9 cellular contexts compared by ENCODE assay signal in the genomic region with DNA sequence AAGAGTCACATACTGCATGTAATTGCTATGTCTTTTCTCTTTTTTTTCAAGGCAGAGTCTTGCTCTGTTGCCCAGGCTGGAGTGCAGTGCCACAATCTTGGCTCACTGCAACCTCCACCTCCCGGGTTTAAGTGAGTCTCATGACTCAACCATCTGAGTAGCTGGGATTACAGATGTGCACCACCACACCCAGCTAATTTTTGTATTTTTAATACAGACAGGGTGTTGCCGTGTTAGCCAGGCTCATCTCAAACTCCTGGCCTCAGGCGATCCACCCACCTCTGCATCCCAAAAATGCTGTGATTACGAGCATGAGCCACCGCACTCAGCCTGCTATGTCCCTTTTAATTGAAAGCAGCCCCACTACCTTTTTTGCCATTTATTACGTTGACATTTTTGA. TPM values are rescaled to one million over a fixed set of nuclear protein-coding genes. Genes with fewer than 3 reads are reported as not detected.
DNase-seq lines count a peak whose midpoint lies in the region; ATAC-seq, FAIRE-seq and TF ChIP-seq lines count a peak whose summit lies in the region.
"Not testable (repeated sequence)": the region's sequence is repeated elsewhere in the genome, so short reads cannot be mapped to it uniquely, and the experiment has no call there.
"Had no signal": no experiment of that assay in that cellular context is flagged by ENCODE, and none has a peak within 500 bp of the region (broad histone marks: within the 10 kb centered on the region; RNA-seq: fewer than 3 reads in every experiment).

No MANE protein-coding gene starts in this region.

- not testable (repeated sequence) for H3K27me3 Mint-ChIP-seq in astrocyte (ENCODE audit: low read depth, unreplicated experiment)

- intact Hi-C loops in right lobe of liver (cut with DNase I); uterus (cut with DNase I; ENCODE audit: low total_unique reads): not testable (repeated sequence)

- WGBS in gastroesophageal sphincter (ENCODE audit: low coverage in 1 of 2), 2 donors, result 81 to 88% methylated on average over 6 of the region's 6 CpGs
- 83% methylated on average over 5 of the region's 6 CpGs for WGBS in right lobe of liver (ENCODE audit: insufficient coverage, low coverage, low lambda C conversion rate, missing lambda C conversion rate)

- not testable (repeated sequence) for H3K4me3 Mint-ChIP-seq in astrocyte (ENCODE audit: unreplicated experiment)

- H3K9me3 Mint-ChIP-seq in astrocyte (ENCODE audit: unreplicated experiment), result not testable (repeated sequence)

- H3K4me1 Mint-ChIP-seq in astrocyte (ENCODE audit: low read depth, unreplicated experiment), result peaks cover 15% of the 10 kb centered on the region

- TF ChIP-seq CTCF in AG09309 (IDR thresholded peaks at IDR 0.05; ENCODE audit: control insufficient read depth, insufficient read depth, low read depth, low read length, missing control alignments); astrocyte (IDR thresholded peaks at IDR 0.05; ENCODE audit: insufficient read depth, low read depth, low read length); gastroesophageal sphincter (IDR thresholded peaks at IDR 0.05); right lobe of liver (IDR thresholded peaks at IDR 0.05); uterus (IDR thresholded peaks at IDR 0.05): not testable (repeated sequence)

- peak; percentile 77 for ATAC-seq in esophagus mucosa
- peak; percentile 18 for ATAC-seq in gastroesophageal sphincter
- not testable (repeated sequence) for ATAC-seq in right lobe of liver

- H3K27me3 ChIP-seq in MG63; astrocyte (ENCODE audit: insufficient read depth, low read length); gastroesophageal sphincter; right lobe of liver; uterus: not testable (repeated sequence)

- H3K4me1 ChIP-seq in astrocyte (ENCODE audit: insufficient read depth, low read length) (peaks cover 17% of the 10 kb centered on the region), right lobe of liver (peaks cover 0 to 38% (median 18%) of the 10 kb centered on the region in 4 donors), uterus (peaks cover 0 to 39% of the 10 kb centered on the region in 2 donors)
- H3K4me1 ChIP-seq in gastroesophageal sphincter, result not testable (repeated sequence)

- FAIRE-seq in astrocyte (lab: Jason Lieb, UNC), result not testable (repeated sequence)

- not testable (repeated sequence) for H3K9ac ChIP-seq in astrocyte (ENCODE audit: low read length)

- TF ChIP-seq EP300 in gastroesophageal sphincter (IDR thresholded peaks at IDR 0.05), result not testable (repeated sequence)

- H3K27ac Mint-ChIP-seq in astrocyte (ENCODE audit: unreplicated experiment), result peak overlapping the region; percentile 41

- not testable (repeated sequence) for H3K27ac ChIP-seq in astrocyte (ENCODE audit: low read depth, low read length)
- H3K27ac ChIP-seq in gastroesophageal sphincter (peak overlapping the region in 2 of 4 donors; percentile 3 to 34), right lobe of liver (peak overlapping the region in 2 of 3 donors; percentile 58 to 70), uterus (peak overlapping the region; percentile 64 to 67)

- H3K36me3 ChIP-seq in MG63, uterus: not testable (repeated sequence)
- peaks cover 19% of the 10 kb centered on the region for H3K36me3 ChIP-seq in astrocyte (ENCODE audit: insufficient read depth, low read length)
- peaks cover 6 to 87% of the 10 kb centered on the region in 2 donors for H3K36me3 ChIP-seq in gastroesophageal sphincter
- peaks cover 0 to 37% (median 9%) of the 10 kb centered on the region in 4 donors for H3K36me3 ChIP-seq in right lobe of liver

- H4K20me1 ChIP-seq in astrocyte (ENCODE audit: insufficient read depth, low read length), result not testable (repeated sequence)

- TF ChIP-seq POLR2A in gastroesophageal sphincter (IDR thresholded peaks at IDR 0.05); right lobe of liver (IDR thresholded peaks at IDR 0.05); uterus (IDR thresholded peaks at IDR 0.05): not testable (repeated sequence)

- H3K36me3 Mint-ChIP-seq in astrocyte (ENCODE audit: low read depth, unreplicated experiment), result peaks cover 16% of the 10 kb centered on the region

- DNase-seq in AG09309 (ENCODE audit: low read depth) (peak; percentile 61), EL (peak; percentile 46), MG63 (peak; percentile 44)
- not testable (repeated sequence) for DNase-seq in astrocyte (ENCODE audit: low read depth); right lobe of liver; uterus

- H3K79me2 ChIP-seq in astrocyte (ENCODE audit: insufficient read depth, low read length), result not testable (repeated sequence)

- not testable (repeated sequence) for H2AFZ ChIP-seq in astrocyte (ENCODE audit: low read depth, low read length)

- not testable (repeated sequence) for H3K9me3 ChIP-seq in MG63; astrocyte (ENCODE audit: insufficient read depth, low read depth, low read length); gastroesophageal sphincter; right lobe of liver; uterus

- H3K4me3 ChIP-seq in AG09309 (ENCODE audit: control insufficient read depth, low read depth, low read length); MG63; astrocyte (ENCODE audit: insufficient read depth, low read depth, low read length); gastroesophageal sphincter; right lobe of liver; uterus: not testable (repeated sequence)

- H3K4me2 ChIP-seq in astrocyte (ENCODE audit: low read length), result not testable (repeated sequence)

RNA-seq across cellular contexts. Expression of a gene that starts 47.3 kb away (rescaled TPM):
- 6.2 and 30.3 TPM in 2 replicates for total RNA-seq in MG63 (2014; rRNA removed; shearing (Covaris generic); ENCODE audit: low replicate concordance)
- total RNA-seq in astrocyte, result 29.1 and 34.4 TPM in 2 replicates
- 8.5 TPM for total RNA-seq in esophagus mucosa
- 10 to 100 TPM; 47.7 to 66.0 (median 53.2) TPM for total RNA-seq in gastroesophageal sphincter
- total RNA-seq in right lobe of liver, result 10 to 100 TPM in 5 of 6 experiments, 1 to 10 TPM in 1; 9.9 to 26.4 (median 18.3) TPM
- total RNA-seq in uterus, result 10 to 100 TPM; 34.0 to 91.5 (median 58.8) TPM
- total RNA-seq: OCI-LY7 had no signal
